In the genomic region with DNA sequence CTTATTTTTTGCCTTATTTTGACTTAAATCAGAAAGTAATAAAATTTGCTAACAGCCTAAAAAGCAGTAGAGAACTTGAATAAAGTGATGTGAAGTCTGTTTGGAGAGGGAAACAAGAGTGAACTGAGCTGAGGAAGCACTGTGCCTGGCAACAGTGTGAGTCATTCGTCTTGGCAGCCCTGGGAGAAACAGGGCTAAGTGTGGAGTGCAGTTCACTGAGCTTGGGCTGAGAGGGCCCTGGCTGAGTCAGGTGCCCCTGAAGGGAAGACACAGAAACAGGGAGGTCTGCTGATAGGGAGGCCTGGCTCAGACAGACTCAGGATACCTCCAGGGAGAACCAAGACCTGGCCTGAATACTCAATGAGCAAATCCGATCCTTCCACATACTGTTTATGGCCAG, we compare ENCODE assay signal across 24 cellular contexts.
A peak's percentile ranks its signal among the peaks of the same experiment; 100 is the strongest.
DNase-seq lines count a peak whose midpoint lies in the region; ATAC-seq, FAIRE-seq and TF ChIP-seq lines count a peak whose summit lies in the region.
"Had no signal": no experiment of that assay in that cellular context is flagged by ENCODE, and none has a peak within 500 bp of the region (broad histone marks: within the 10 kb centered on the region; RNA-seq: fewer than 3 reads in every experiment).

No MANE protein-coding gene starts in this region.

- CTCF ChIA-PET in Caco-2 (lab: Charles Lee), result no interaction called here

- no peaks in the 10 kb centered on the region for H3K27me3 Mint-ChIP-seq in Caco-2 (ENCODE audit: insufficient read depth, unreplicated experiment)
- no peaks in the 10 kb centered on the region for H3K27me3 Mint-ChIP-seq in progenitor cell of endocrine pancreas
- H3K27me3 Mint-ChIP-seq: CD4-positive, CD25-positive, alpha-beta regulatory T cell; dendritic cell treated with granulocyte-macrophage colony-stimulating factor and Interleukin-4, amounts not matched to agents 40 ng/mL and 50 ng/mL, for 4 days had no signal

- no peaks in the 10 kb centered on the region for H3K36me3 Mint-ChIP-seq in Caco-2 (ENCODE audit: insufficient read depth, unreplicated experiment)
- no peaks in the 10 kb centered on the region for H3K36me3 Mint-ChIP-seq in progenitor cell of endocrine pancreas (ENCODE audit: insufficient read depth)
- H3K36me3 Mint-ChIP-seq: activated naive CD8-positive, alpha-beta T cell; CD4-positive, CD25-positive, alpha-beta regulatory T cell had no signal

- FAIRE-seq in H54 (lab: Jason Lieb, UNC), result no peak
- FAIRE-seq: GM12892, kidney had no signal

- H3K4me1 Mint-ChIP-seq in Caco-2 (ENCODE audit: low read depth, unreplicated experiment), result no peaks in the 10 kb centered on the region
- no peaks in the 10 kb centered on the region for H3K4me1 Mint-ChIP-seq in progenitor cell of endocrine pancreas (ENCODE audit: low read depth)
- H3K4me1 Mint-ChIP-seq: CD4-positive, CD25-positive, alpha-beta regulatory T cell; H9 had no signal

- ATAC-seq in RWPE2 (ENCODE audit: low read depth) (0 out of 3 replicates have a peak, but pooled peaks have one; percentile 48), upper lobe of right lung (peak; percentile 83)
- ATAC-seq: activated CD8-positive, alpha-beta T cell treated with anti-CD3 and anti-CD28 coated beads, Interleukin-2, amount 10 ng/mL, durations not matched to agents 7 days and 5 days; right lobe of liver had no signal

- H3K27ac Mint-ChIP-seq in Caco-2 (ENCODE audit: unreplicated experiment) (no peak overlapping the region), progenitor cell of endocrine pancreas (no peak overlapping the region)
- H3K27ac Mint-ChIP-seq: activated CD8-positive, alpha-beta T cell treated with anti-CD3 and anti-CD28 coated beads, Interleukin-2, amount 10 ng/mL, durations not matched to agents 7 days and 5 days; activated naive CD8-positive, alpha-beta T cell; CD4-positive, CD25-positive, alpha-beta regulatory T cell; dendritic cell treated with granulocyte-macrophage colony-stimulating factor and Interleukin-4, amounts not matched to agents 40 ng/mL and 50 ng/mL, for 4 days; H9 had no signal

- POLR2A ChIA-PET in Caco-2 (lab: Charles Lee), result no interaction called here

- H3K27ac ChIP-seq in RWPE2 (ENCODE audit: poor library complexity, severe bottlenecking), result no peak overlapping the region
- no peak overlapping the region for H3K27ac ChIP-seq in upper lobe of right lung
- H3K27ac ChIP-seq in sigmoid colon, result no peak overlapping the region
- H3K27ac ChIP-seq: right lobe of liver, suprapubic skin had no signal

- H3K4me1 ChIP-seq in RWPE2 (ENCODE audit: insufficient read depth, poor library complexity, severe bottlenecking) (no peaks in the 10 kb centered on the region), upper lobe of right lung (no peaks in the 10 kb centered on the region), sigmoid colon (no peaks in the 10 kb centered on the region), Caco-2 (no peaks in the 10 kb centered on the region)
- H3K4me1 ChIP-seq: right lobe of liver, suprapubic skin had no signal

- no peak overlapping the region for H3K4me3 Mint-ChIP-seq in Caco-2 (ENCODE audit: unreplicated experiment)
- H3K4me3 Mint-ChIP-seq in progenitor cell of endocrine pancreas (ENCODE audit: low read depth), result no peak overlapping the region
- H3K4me3 Mint-ChIP-seq: activated CD8-positive, alpha-beta T cell treated with anti-CD3 and anti-CD28 coated beads, Interleukin-2, amount 10 ng/mL, durations not matched to agents 7 days and 5 days; activated naive CD8-positive, alpha-beta T cell; CD4-positive, CD25-positive, alpha-beta regulatory T cell; dendritic cell treated with granulocyte-macrophage colony-stimulating factor and Interleukin-4, amounts not matched to agents 40 ng/mL and 50 ng/mL, for 4 days; H9 had no signal

- intact Hi-C loops in upper lobe of right lung (cut with DNase I) (no loop called here), sigmoid colon (cut with DNase I) (no loop called here), Caco-2 (cut with micrococcal nuclease; ENCODE audit: unreplicated experiment) (no loop called here)

- H3K4me3 ChIP-seq in RWPE2 (ENCODE audit: severe bottlenecking), result no peak overlapping the region
- H3K4me3 ChIP-seq in upper lobe of right lung, result no peak overlapping the region
- no peak overlapping the region for H3K4me3 ChIP-seq in sigmoid colon
- no peak overlapping the region for H3K4me3 ChIP-seq in Caco-2 (ENCODE audit: low read depth, low read length)
- H3K4me3 ChIP-seq: right lobe of liver, suprapubic skin had no signal

- H3K9me3 ChIP-seq in RWPE2 (ENCODE audit: severe bottlenecking), result no peaks in the 10 kb centered on the region
- no peaks in the 10 kb centered on the region for H3K9me3 ChIP-seq in upper lobe of right lung
- H3K9me3 ChIP-seq in sigmoid colon, result no peaks in the 10 kb centered on the region
- no peaks in the 10 kb centered on the region for H3K9me3 ChIP-seq in Caco-2
- H3K9me3 ChIP-seq: right lobe of liver, suprapubic skin had no signal

- H3K27me3 ChIP-seq in RWPE2 (ENCODE audit: insufficient read depth, poor library complexity, severe bottlenecking), result no peaks in the 10 kb centered on the region
- H3K27me3 ChIP-seq in upper lobe of right lung, result no peaks in the 10 kb centered on the region
- H3K27me3 ChIP-seq in sigmoid colon, result no peaks in the 10 kb centered on the region
- no peaks in the 10 kb centered on the region for H3K27me3 ChIP-seq in Caco-2 (replicated peaks; ENCODE audit: control insufficient read depth, insufficient read depth, low read length)
- H3K27me3 ChIP-seq: right lobe of liver, suprapubic skin had no signal

- 74 to 89% methylated on average over 2 of the region's 2 CpGs for WGBS in sigmoid colon, 2 donors

- no peak for TF ChIP-seq CTCF in RWPE2 (IDR thresholded peaks at IDR 0.05; ENCODE audit: poor library complexity, severe bottlenecking)
- TF ChIP-seq CTCF in upper lobe of right lung (IDR thresholded peaks at IDR 0.05), result no peak
- TF ChIP-seq CTCF in sigmoid colon (IDR thresholded peaks at IDR 0.05), result no peak
- no peak for TF ChIP-seq CTCF in Caco-2 (IDR thresholded peaks at IDR 0.05; ENCODE audit: insufficient read depth in 1 of 2, low read depth in 1 of 2, low read length in 1 of 2, severe bottlenecking in 1 of 2, unreplicated experiment in 1 of 2)
- no peak for TF ChIP-seq CTCF in progenitor cell of endocrine pancreas (IDR thresholded peaks at IDR 0.05; ENCODE audit: unreplicated experiment)

- no peaks in the 10 kb centered on the region for H3K36me3 ChIP-seq in RWPE2 (ENCODE audit: low read depth)
- H3K36me3 ChIP-seq in upper lobe of right lung, result no peaks in the 10 kb centered on the region
- no peaks in the 10 kb centered on the region for H3K36me3 ChIP-seq in sigmoid colon
- no peaks in the 10 kb centered on the region for H3K36me3 ChIP-seq in Caco-2 (ENCODE audit: control insufficient read depth, insufficient read depth, low read length)
- H3K36me3 ChIP-seq: right lobe of liver, suprapubic skin had no signal

- TF ChIP-seq EP300 in sigmoid colon (IDR thresholded peaks at IDR 0.05), result no peak

- DNase-seq in H54 (ENCODE audit: insufficient read length, low spot score), result peak; percentile 2
- no peak for DNase-seq in RWPE2 (ENCODE audit: low spot score)
- DNase-seq in iris pigment epithelial cell (ENCODE audit: low read depth), result peak; percentile 10
- peak; percentile 63 for DNase-seq in upper lobe of right lung
- no peak for DNase-seq in sigmoid colon
- DNase-seq in Caco-2, result no peak
- DNase-seq in progenitor cell of endocrine pancreas (ENCODE audit: low spot score, unreplicated experiment), result no peak
- DNase-seq: activated CD8-positive, alpha-beta T cell treated with anti-CD3 and anti-CD28 coated beads, Interleukin-2, amount 10 ng/mL, durations not matched to agents 7 days and 5 days; activated effector memory CD4-positive, alpha-beta T cell treated with Interleukin-2 at 50 U/mL for 16 hours; aorta; CD4-positive, CD25-positive, alpha-beta regulatory T cell; central memory CD4-positive, alpha-beta T cell; H9; kidney; mammary epithelial cell; NCI-H1436; NCI-H2081 treated with DMSO at 0.1 percent for 48 hours; NCI-H446; right lobe of liver; stimulated activated naive CD4-positive, alpha-beta T cell had no signal

- BruUV-seq in Caco-2 (replicated peaks; lab: Mats Ljungman, UMichigan), result no TSS peak

- H3K9me3 Mint-ChIP-seq in Caco-2 (ENCODE audit: unreplicated experiment) (no peaks in the 10 kb centered on the region), progenitor cell of endocrine pancreas (ENCODE audit: low read depth) (peaks cover under 1% of the 10 kb centered on the region)
- H3K9me3 Mint-ChIP-seq: dendritic cell treated with granulocyte-macrophage colony-stimulating factor and Interleukin-4, amounts not matched to agents 40 ng/mL and 50 ng/mL, for 4 days had no signal

- no peak for TF ChIP-seq POLR2A in H54 (IDR thresholded peaks at IDR 0.05; ENCODE audit: low read depth, low read length)
- TF ChIP-seq POLR2A in sigmoid colon (IDR thresholded peaks at IDR 0.05), result no peak

Comparison
In these comparisons a context has a peak if more than half of its experiments do, and no peak if none do; other contexts are left out.
1. DNase-seq: peak in H54 (single experiment), iris pigment epithelial cell (single experiment) and upper lobe of right lung (single experiment); none in RWPE2 (single experiment), sigmoid colon (single experiment), Caco-2 (0 of 2) and progenitor cell of endocrine pancreas (single experiment).